8 cellular contexts compared by ENCODE assay signal in the genomic region with DNA sequence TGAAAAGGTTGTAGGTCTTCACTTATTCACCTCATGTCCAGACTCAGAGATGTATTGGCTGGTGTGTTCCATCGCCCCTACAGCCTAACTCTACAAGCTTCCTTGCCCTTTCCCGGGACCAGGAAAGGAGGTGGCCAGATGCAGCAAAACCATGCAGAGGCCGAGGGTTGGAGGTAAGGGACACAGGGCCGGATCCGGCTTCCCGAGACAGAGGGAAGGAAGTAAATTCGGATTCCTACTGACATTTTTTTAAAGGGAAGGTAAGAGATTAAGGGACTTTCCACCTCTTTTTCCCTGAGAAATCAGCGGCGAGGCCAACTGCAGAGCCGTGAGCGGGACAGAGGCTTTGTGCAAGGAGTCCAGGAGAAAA. TPM values are rescaled to one million over a fixed set of nuclear protein-coding genes. Genes with fewer than 3 reads are reported as not detected.
DNase-seq lines count a peak whose midpoint lies in the region; ATAC-seq, FAIRE-seq and TF ChIP-seq lines count a peak whose summit lies in the region.

No MANE protein-coding gene starts in this region.

- peaks cover 10% of the 10 kb centered on the region for H3K27me3 ChIP-seq in CD8-positive, alpha-beta memory T cell (ENCODE audit: insufficient read depth, low read length, poor library complexity, severe bottlenecking)
- peaks cover 22 to 39% of the 10 kb centered on the region in 2 experiments for H3K27me3 ChIP-seq in K562 (ENCODE audit: control insufficient read depth in 2 of 2, insufficient read depth in 2 of 2, low read length in 2 of 2)

- no peak for TF ChIP-seq POLR2A in K562 (conservative IDR thresholded peaks at IDR 0.05)

- TF ChIP-seq EP300 in K562 (IDR thresholded peaks at IDR 0.05; ENCODE audit: low read length), result no peak

- no peak for DNase-seq in CD8-positive, alpha-beta memory T cell
- no peak for DNase-seq in Jurkat, Clone E6-1 (ENCODE audit: low read depth, low spot score)
- DNase-seq in K562 (ENCODE audit: extremely low read depth in 1 of 4, low spot score in 3 of 4) (no peak), naive B cell (no peak), HCEC 1CT (no peak)

- H3K9me3 ChIP-seq in CD8-positive, alpha-beta memory T cell (ENCODE audit: low read length), result no peaks in the 10 kb centered on the region
- no peaks in the 10 kb centered on the region for H3K9me3 ChIP-seq in K562 (replicated peaks; ENCODE audit: control insufficient read depth, insufficient read depth, low read depth, low read length)

- peaks cover 8 to 15% (median 10%) of the 10 kb centered on the region in 3 donors for H3K4me1 Mint-ChIP-seq in CD8-positive, alpha-beta memory T cell
- H3K4me1 Mint-ChIP-seq in naive B cell, result peaks cover 5 to 17% (median 16%) of the 10 kb centered on the region in 3 donors

- no peaks in the 10 kb centered on the region for H3K36me3 ChIP-seq in CD8-positive, alpha-beta memory T cell (ENCODE audit: insufficient read depth, low read length)
- no peaks in the 10 kb centered on the region for H3K36me3 ChIP-seq in K562 (ENCODE audit: control insufficient read depth, insufficient read depth, low read length)

- H3K79me2 ChIP-seq in K562 (ENCODE audit: control insufficient read depth, insufficient read depth, low read length), result no peaks in the 10 kb centered on the region

- no peak for TF ChIP-seq RAD21 in K562 (CRISPR knock-in tag; conservative IDR thresholded peaks at IDR 0.05 in 1 of 2, IDR thresholded peaks at IDR 0.05 in 1 of 2)

- no peaks in the 10 kb centered on the region for H3K36me3 Mint-ChIP-seq in CD8-positive, alpha-beta memory T cell
- no peaks in the 10 kb centered on the region for H3K36me3 Mint-ChIP-seq in naive B cell

- no peak for ATAC-seq in K562
- ATAC-seq in naive B cell (ENCODE audit: low read depth in 2 of 2), result no peak
- no peak for ATAC-seq in HG03139 (IDR thresholded peaks at IDR 0.05; ENCODE audit: unreplicated experiment)
- ATAC-seq in GM18873 (IDR thresholded peaks at IDR 0.05; ENCODE audit: low FRiP score, unreplicated experiment), result no peak
- ATAC-seq in GM18858 (IDR thresholded peaks at IDR 0.05; ENCODE audit: unreplicated experiment), result no peak

- no peak overlapping the region for H3K27ac ChIP-seq in CD8-positive, alpha-beta memory T cell (ENCODE audit: low read depth, low read length)
- H3K27ac ChIP-seq in K562 (ENCODE audit: extremely low read depth, low read depth, low read length), result no peak overlapping the region

- no peak overlapping the region for H3K4me3 ChIP-seq in CD8-positive, alpha-beta memory T cell (ENCODE audit: low read length)
- peak overlapping the region; percentile 40 for H3K4me3 ChIP-seq in Jurkat, Clone E6-1 (ENCODE audit: low read length)
- H3K4me3 ChIP-seq in K562, result no peak overlapping the region

- H2AFZ ChIP-seq in K562 (ENCODE audit: low read depth, low read length), result no peak overlapping the region

- WGBS in K562 (ENCODE audit: insufficient coverage, low coverage, missing lambda C conversion rate), result 16% methylated on average over 11 of the region's 11 CpGs

- CTCF ChIA-PET in CD8-positive, alpha-beta memory T cell (lab: Charles Lee), result no interaction called here
- CTCF ChIA-PET in K562 (lab: Yijun Ruan, JAX; ENCODE audit: low intra/inter-chr PET ratio), result no interaction called here

- no peak overlapping the region for H3K9ac ChIP-seq in K562 (ENCODE audit: insufficient read depth in 1 of 2, low read depth in 2 of 2, low read length in 2 of 2)

- no peak overlapping the region for H3K4me2 ChIP-seq in K562 (ENCODE audit: insufficient read depth, low read length)

- H3K27me3 Mint-ChIP-seq in CD8-positive, alpha-beta memory T cell, result peaks cover 18 to 42% of the 10 kb centered on the region in 2 donors
- H3K27me3 Mint-ChIP-seq in naive B cell, result peaks cover 27 to 68% (median 39%) of the 10 kb centered on the region in 3 donors

- H3K9me1 ChIP-seq in K562 (ENCODE audit: control insufficient read depth, insufficient read depth, low read length), result no peaks in the 10 kb centered on the region

- peaks cover 0 to under 1% (median 0%) of the 10 kb centered on the region in 5 donors for H3K9me3 Mint-ChIP-seq in CD8-positive, alpha-beta memory T cell
- H3K9me3 Mint-ChIP-seq in naive B cell, result peaks cover 0 to 5% (median 0%) of the 10 kb centered on the region in 7 donors

- no peaks in the 10 kb centered on the region for H3K4me1 ChIP-seq in CD8-positive, alpha-beta memory T cell (ENCODE audit: insufficient read depth, low read length)
- H3K4me1 ChIP-seq in K562 (replicated peaks in 1 of 2; ENCODE audit: control insufficient read depth in 2 of 2, insufficient read depth in 2 of 2, low read length in 2 of 2), result peaks cover 0 to 12% of the 10 kb centered on the region in 2 experiments; a peak in 2 of 5 replicates

- in situ Hi-C loops in K562 (cut with MboI), result no loop called here

- H3K27ac Mint-ChIP-seq in CD8-positive, alpha-beta memory T cell, result no peak overlapping the region
- H3K27ac Mint-ChIP-seq in naive B cell, result no peak overlapping the region

- intact Hi-C loops in K562 (cut with micrococcal nuclease), result no loop called here

- TF ChIP-seq CTCF in K562 (IDR thresholded peaks at IDR 0.05 in 2 of 3, conservative IDR thresholded peaks at IDR 0.05 in 1 of 3; ENCODE audit: insufficient read depth in 2 of 3, low read depth in 1 of 3, low read length in 3 of 3), result no peak

- no TSS peak for BruUV-seq in K562 (replicated peaks; lab: Mats Ljungman, UMichigan)

- peaks cover 5% of the 10 kb centered on the region; the same call in 1 of the 2 replicates for H4K20me1 ChIP-seq in K562 (replicated peaks; ENCODE audit: control insufficient read depth, insufficient read depth, low read length)

- FAIRE-seq in K562 (lab: Jason Lieb, UNC), result no peak

- POLR2A ChIA-PET in CD8-positive, alpha-beta memory T cell (lab: Charles Lee), result no interaction called here
- POLR2A ChIA-PET in K562 (lab: Yijun Ruan, JAX), result interaction anchor here (0.6 kb wide), 1 partner anchor 224 kb away, joined by 4 read pairs; no protein-coding TSS in a partner anchor

- H3K4me3 Mint-ChIP-seq in CD8-positive, alpha-beta memory T cell, result peak overlapping the region; percentile 57 to 92 (median 71)
- H3K4me3 Mint-ChIP-seq in naive B cell, result peak overlapping the region; percentile 63 to 90 (median 84)

RNA-seq across cellular contexts. Expression of gene EPHA10, which starts 12.7 kb away (rescaled TPM):
- under 1 TPM in 1 of 2 experiments, not detected in 1; 0.04 TPM for total RNA-seq in CD8-positive, alpha-beta memory T cell
- polyA plus RNA-seq in CD8-positive, alpha-beta memory T cell, result not detected
- 7.3 TPM for polyA plus RNA-seq in Jurkat, Clone E6-1 (2012; ENCODE audit: insufficient read depth, insufficient read length)
- not detected in 2 replicates for total RNA-seq in K562 (2011; cell fraction: chromatin; rRNA removed; ENCODE audit: low replicate concordance)
- not detected in 2 replicates for total RNA-seq in K562 (2011; cell fraction: nucleolus; rRNA removed)
- not detected in 2 replicates for total RNA-seq in K562 (2011; cell fraction: nucleoplasm; rRNA removed)
- total RNA-seq in K562 (2014; rRNA removed) (not detected in 2 replicates), K562 (2014; rRNA removed; fragmentation: Illumina TruSeq; extraction: Trizol) (not detected in 2 replicates), K562 (2015; rRNA removed; fragmentation: Illumina TruSeq; extraction: Trizol) (not detected in 2 replicates), K562 (2021) (0.02 TPM in 1 of 2 replicates, not detected in the other)
- polyA plus RNA-seq in K562 (2011; rRNA removed) (not detected in 2 replicates), K562 (2014; fragmentation: Illumina TruSeq; extraction: Trizol) (not detected in 2 replicates), K562 (2014; fragmentation: Nextera tagmentation; extraction: Ambion mirVana) (under 1 TPM in 1 of 2 experiments, not detected in 1; 0.03 TPM), K562 (2014; rRNA removed) (not detected in 2 replicates), naive B cell (ENCODE audit: low read depth in 6 of 6) (not detected)
- not detected in 2 replicates for polyA plus RNA-seq in K562 (2011; cell fraction: cytosol; rRNA removed)
- polyA plus RNA-seq in K562 (2011; cell fraction: nucleus; rRNA removed), result 0.04 TPM in 1 of 2 replicates, not detected in the other
- polyA plus RNA-seq in K562 (2012), result 0.07 and 0.08 TPM in 2 replicates
- polyA minus RNA-seq in K562 (2011; rRNA and poly(A)+ RNA removed), result not detected in 2 replicates
- polyA minus RNA-seq in K562 (2011; cell fraction: cytosol; rRNA and poly(A)+ RNA removed), result not detected in 2 replicates
- polyA minus RNA-seq in K562 (2011; cell fraction: nucleus; rRNA and poly(A)+ RNA removed), result not detected in 2 replicates

RNA-seq across cellular contexts. Expression of gene MANEAL, which starts 41.4 kb away (rescaled TPM):
- total RNA-seq in CD8-positive, alpha-beta memory T cell, result 1 to 10 TPM; 8.0 to 9.0 TPM
- polyA plus RNA-seq in CD8-positive, alpha-beta memory T cell, result 4.0 TPM
- 14.7 TPM for polyA plus RNA-seq in Jurkat, Clone E6-1 (2012; ENCODE audit: insufficient read depth, insufficient read length)
- 1.1 and 3.1 TPM in 2 replicates for total RNA-seq in K562 (2011; cell fraction: chromatin; rRNA removed; ENCODE audit: low replicate concordance)
- total RNA-seq in K562 (2011; cell fraction: nucleolus; rRNA removed), result 3.7 and 4.5 TPM in 2 replicates
- total RNA-seq in K562 (2011; cell fraction: nucleoplasm; rRNA removed), result 3.5 and 3.7 TPM in 2 replicates
- total RNA-seq in K562 (2014; rRNA removed) (1.2 and 2.7 TPM in 2 replicates), K562 (2014; rRNA removed; fragmentation: Illumina TruSeq; extraction: Trizol) (1.1 TPM in 2 replicates), K562 (2015; rRNA removed; fragmentation: Illumina TruSeq; extraction: Trizol) (2.0 and 2.1 TPM in 2 replicates), K562 (2021) (2.0 and 2.2 TPM in 2 replicates)
- polyA plus RNA-seq in K562 (2011; rRNA removed) (1.0 and 3.2 TPM in 2 replicates), K562 (2014; fragmentation: Illumina TruSeq; extraction: Trizol) (1.6 and 1.9 TPM in 2 replicates), K562 (2014; fragmentation: Nextera tagmentation; extraction: Ambion mirVana) (under 1 TPM; 0.37 to 0.59 TPM), K562 (2014; rRNA removed) (0.95 and 1.00 TPM in 2 replicates), naive B cell (ENCODE audit: low read depth in 6 of 6) (1 to 10 TPM; 1.4 to 4.7 (median 3.0) TPM)
- polyA plus RNA-seq in K562 (2011; cell fraction: cytosol; rRNA removed), result 2.0 and 5.7 TPM in 2 replicates
- polyA plus RNA-seq in K562 (2011; cell fraction: nucleus; rRNA removed), result 0.65 and 2.1 TPM in 2 replicates
- 1.1 and 2.3 TPM in 2 replicates for polyA plus RNA-seq in K562 (2012)
- 0.69 and 2.1 TPM in 2 replicates for polyA minus RNA-seq in K562 (2011; rRNA and poly(A)+ RNA removed)
- polyA minus RNA-seq in K562 (2011; cell fraction: cytosol; rRNA and poly(A)+ RNA removed), result 2.5 and 4.6 TPM in 2 replicates
- 0.44 and 0.81 TPM in 2 replicates for polyA minus RNA-seq in K562 (2011; cell fraction: nucleus; rRNA and poly(A)+ RNA removed)

RNA-seq across cellular contexts. Expression of gene C1orf122, which starts 55.4 kb away (rescaled TPM):
- total RNA-seq in CD8-positive, alpha-beta memory T cell, result 10 to 100 TPM; 37.7 to 39.5 TPM
- polyA plus RNA-seq in CD8-positive, alpha-beta memory T cell, result 29.4 TPM
- 34.3 TPM for polyA plus RNA-seq in Jurkat, Clone E6-1 (2012; ENCODE audit: insufficient read depth, insufficient read length)
- total RNA-seq in K562 (2011; cell fraction: chromatin; rRNA removed; ENCODE audit: low replicate concordance), result 2.4 and 6.3 TPM in 2 replicates
- total RNA-seq in K562 (2011; cell fraction: nucleolus; rRNA removed), result 12.6 and 15.3 TPM in 2 replicates
- total RNA-seq in K562 (2011; cell fraction: nucleoplasm; rRNA removed), result 6.2 and 7.9 TPM in 2 replicates
- total RNA-seq in K562 (2014; rRNA removed) (70.9 and 85.3 TPM in 2 replicates), K562 (2014; rRNA removed; fragmentation: Illumina TruSeq; extraction: Trizol) (11.2 TPM in 2 replicates), K562 (2015; rRNA removed; fragmentation: Illumina TruSeq; extraction: Trizol) (18.6 and 22.0 TPM in 2 replicates), K562 (2021) (51.5 and 52.5 TPM in 2 replicates)
- polyA plus RNA-seq in K562 (2011; rRNA removed) (17.3 and 20.7 TPM in 2 replicates), K562 (2014; fragmentation: Illumina TruSeq; extraction: Trizol) (8.5 and 12.4 TPM in 2 replicates), K562 (2014; fragmentation: Nextera tagmentation; extraction: Ambion mirVana) (1 to 10 TPM; 3.6 to 5.2 TPM), K562 (2014; rRNA removed) (47.9 and 58.3 TPM in 2 replicates), naive B cell (ENCODE audit: low read depth in 6 of 6) (10 to 100 TPM; 23.3 to 32.1 (median 26.7) TPM)
- polyA plus RNA-seq in K562 (2011; cell fraction: cytosol; rRNA removed), result 18.1 and 59.5 TPM in 2 replicates
- polyA plus RNA-seq in K562 (2011; cell fraction: nucleus; rRNA removed), result 20.9 and 26.5 TPM in 2 replicates
- 19.8 and 25.5 TPM in 2 replicates for polyA plus RNA-seq in K562 (2012)
- polyA minus RNA-seq in K562 (2011; rRNA and poly(A)+ RNA removed), result 2.0 and 2.6 TPM in 2 replicates
- polyA minus RNA-seq in K562 (2011; cell fraction: cytosol; rRNA and poly(A)+ RNA removed), result 5.5 and 5.9 TPM in 2 replicates
- polyA minus RNA-seq in K562 (2011; cell fraction: nucleus; rRNA and poly(A)+ RNA removed), result 4.3 and 5.7 TPM in 2 replicates

RNA-seq across cellular contexts. Expression of gene YRDC, which starts 55.8 kb away (rescaled TPM):
- total RNA-seq in CD8-positive, alpha-beta memory T cell, result 10 to 100 TPM; 72.4 to 80.8 TPM
- 28.7 TPM for polyA plus RNA-seq in CD8-positive, alpha-beta memory T cell
- polyA plus RNA-seq in Jurkat, Clone E6-1 (2012; ENCODE audit: insufficient read depth, insufficient read length), result 44.4 TPM
- 10.5 and 18.9 TPM in 2 replicates for total RNA-seq in K562 (2011; cell fraction: chromatin; rRNA removed; ENCODE audit: low replicate concordance)
- total RNA-seq in K562 (2011; cell fraction: nucleolus; rRNA removed), result 20.5 and 22.2 TPM in 2 replicates
- total RNA-seq in K562 (2011; cell fraction: nucleoplasm; rRNA removed), result 21.0 and 24.2 TPM in 2 replicates
- 58.5 and 65.1 TPM in 2 replicates for total RNA-seq in K562 (2014; rRNA removed)
- total RNA-seq in K562 (2014; rRNA removed; fragmentation: Illumina TruSeq; extraction: Trizol), result 47.2 and 51.0 TPM in 2 replicates
- total RNA-seq in K562 (2015; rRNA removed; fragmentation: Illumina TruSeq; extraction: Trizol), result 34.1 and 34.2 TPM in 2 replicates
- 57.2 and 60.1 TPM in 2 replicates for total RNA-seq in K562 (2021)
- 49.8 and 56.0 TPM in 2 replicates for polyA plus RNA-seq in K562 (2011; rRNA removed)
- polyA plus RNA-seq in K562 (2011; cell fraction: cytosol; rRNA removed), result 48.6 and 49.6 TPM in 2 replicates
- polyA plus RNA-seq in K562 (2011; cell fraction: nucleus; rRNA removed), result 18.8 and 19.7 TPM in 2 replicates
- 32.7 and 40.3 TPM in 2 replicates for polyA plus RNA-seq in K562 (2012)
- polyA plus RNA-seq in K562 (2014; fragmentation: Illumina TruSeq; extraction: Trizol), result 40.2 and 44.8 TPM in 2 replicates
- polyA plus RNA-seq in K562 (2014; fragmentation: Nextera tagmentation; extraction: Ambion mirVana), result 10 to 100 TPM; 11.1 to 16.7 TPM
- polyA plus RNA-seq in K562 (2014; rRNA removed), result 54.4 and 58.9 TPM in 2 replicates
- polyA minus RNA-seq in K562 (2011; rRNA and poly(A)+ RNA removed), result 25.0 and 26.0 TPM in 2 replicates
- polyA minus RNA-seq in K562 (2011; cell fraction: cytosol; rRNA and poly(A)+ RNA removed), result 19.2 and 24.3 TPM in 2 replicates
- polyA minus RNA-seq in K562 (2011; cell fraction: nucleus; rRNA and poly(A)+ RNA removed), result 10.4 and 11.3 TPM in 2 replicates
- polyA plus RNA-seq in naive B cell (ENCODE audit: low read depth in 6 of 6), result 10 to 100 TPM; 21.3 to 52.0 (median 29.6) TPM

RNA-seq across cellular contexts. Expression of gene CDCA8, which starts 59.9 kb away (rescaled TPM):
- total RNA-seq in CD8-positive, alpha-beta memory T cell, result 10 to 100 TPM; 37.4 to 39.6 TPM
- polyA plus RNA-seq in CD8-positive, alpha-beta memory T cell, result 2.4 TPM
- polyA plus RNA-seq in Jurkat, Clone E6-1 (2012; ENCODE audit: insufficient read depth, insufficient read length), result 96.2 TPM
- 55.0 and 75.1 TPM in 2 replicates for total RNA-seq in K562 (2011; cell fraction: chromatin; rRNA removed; ENCODE audit: low replicate concordance)
- total RNA-seq in K562 (2011; cell fraction: nucleolus; rRNA removed), result 60.3 and 62.5 TPM in 2 replicates
- 61.4 and 63.4 TPM in 2 replicates for total RNA-seq in K562 (2011; cell fraction: nucleoplasm; rRNA removed)
- 26.4 and 29.3 TPM in 2 replicates for total RNA-seq in K562 (2014; rRNA removed)
- total RNA-seq in K562 (2014; rRNA removed; fragmentation: Illumina TruSeq; extraction: Trizol), result 35.8 and 38.3 TPM in 2 replicates
- 34.4 and 37.7 TPM in 2 replicates for total RNA-seq in K562 (2015; rRNA removed; fragmentation: Illumina TruSeq; extraction: Trizol)
- 72.5 and 81.8 TPM in 2 replicates for total RNA-seq in K562 (2021)
- polyA plus RNA-seq in K562 (2011; rRNA removed), result 118 and 120 TPM in 2 replicates
- polyA plus RNA-seq in K562 (2011; cell fraction: cytosol; rRNA removed), result 99.5 and 121 TPM in 2 replicates
- polyA plus RNA-seq in K562 (2011; cell fraction: nucleus; rRNA removed), result 89.5 and 92.0 TPM in 2 replicates
- 72.5 and 78.6 TPM in 2 replicates for polyA plus RNA-seq in K562 (2012)
- 117 and 124 TPM in 2 replicates for polyA plus RNA-seq in K562 (2014; fragmentation: Illumina TruSeq; extraction: Trizol)
- polyA plus RNA-seq in K562 (2014; fragmentation: Nextera tagmentation; extraction: Ambion mirVana), result 100 to 1,000 TPM in 1 of 2 experiments, 10 to 100 TPM in 1; 84.3 to 148 TPM
- polyA plus RNA-seq in K562 (2014; rRNA removed), result 74.1 and 81.7 TPM in 2 replicates
- 68.8 and 84.8 TPM in 2 replicates for polyA minus RNA-seq in K562 (2011; rRNA and poly(A)+ RNA removed)
- 44.7 and 47.7 TPM in 2 replicates for polyA minus RNA-seq in K562 (2011; cell fraction: cytosol; rRNA and poly(A)+ RNA removed)
- 24.9 and 31.9 TPM in 2 replicates for polyA minus RNA-seq in K562 (2011; cell fraction: nucleus; rRNA and poly(A)+ RNA removed)
- 1 to 10 TPM in 4 of 6 donors, under 1 TPM in 1, not detected in 1; 0.63 to 1.6 (median 1.3) TPM for polyA plus RNA-seq in naive B cell (ENCODE audit: low read depth in 6 of 6)
